In genomic region chr9:127802576-127803443, GRCh38 we compare ENCODE assay signal across 8 cellular contexts. TPM values are rescaled to one million over a fixed set of nuclear protein-coding genes. Genes with fewer than 3 reads are reported as not detected.
DNase-seq lines count a peak whose midpoint lies in the region; ATAC-seq and TF ChIP-seq lines count a peak whose summit lies in the region.

TSS of gene FPGS (plus strand) at chr9:127802882. CDS start at chr9:127802925, 43 bp downstream.

- H2BK5ac ChIP-seq in mesenchymal stem cell (ENCODE audit: low read depth, low read length, poor library complexity, severe bottlenecking) = peak within 1 kb of the TSS; percentile 74

- peak within 1 kb of the TSS in 1 of 2 experiments; percentile 67 for H3K23ac ChIP-seq in mesenchymal stem cell (ENCODE audit: low read length in 2 of 2)

- peak within 1 kb of the TSS; percentile 89 for H3K27ac ChIP-seq in CD8-positive, alpha-beta T cell (ENCODE audit: low read depth, low read length)
- peak within 1 kb of the TSS; percentile 80 for H3K27ac ChIP-seq in mesenchymal stem cell (ENCODE audit: low read length, poor library complexity, severe bottlenecking)

- peak within 1 kb of the TSS; percentile 82 for H2BK15ac ChIP-seq in mesenchymal stem cell (ENCODE audit: low read depth, poor library complexity, severe bottlenecking)

- H3K36me3 ChIP-seq in CD8-positive, alpha-beta T cell (ENCODE audit: insufficient read depth, low read length) = peaks cover 12% of the 10 kb centered on the region
- H3K36me3 ChIP-seq in mesenchymal stem cell (ENCODE audit: control insufficient read depth in 1 of 2, insufficient read depth in 2 of 2, low read depth in 1 of 2, low read length in 2 of 2) = peaks cover 27 to 34% of the 10 kb centered on the region in 2 experiments

- no peak for TF ChIP-seq CTCF in CD8-positive, alpha-beta T cell (IDR thresholded peaks at IDR 0.05)

- H3K14ac ChIP-seq in mesenchymal stem cell (ENCODE audit: low read length in 2 of 2) = peak within 1 kb of the TSS in 1 of 2 experiments; percentile 88

- H3K4me3 Mint-ChIP-seq in CD8-positive, alpha-beta T cell = peak within 1 kb of the TSS; percentile 92
- peak within 1 kb of the TSS; percentile 95 to 96 for H3K4me3 Mint-ChIP-seq in effector memory CD8-positive, alpha-beta T cell

- peak within 1 kb of the TSS; percentile 95 for H4K8ac ChIP-seq in mesenchymal stem cell (ENCODE audit: low read length)

- peak; percentile 87 for ATAC-seq in CD8-positive, alpha-beta T cell
- peak; percentile 78 for ATAC-seq in GM19438 (IDR thresholded peaks at IDR 0.05; ENCODE audit: low read depth, unreplicated experiment)
- peak; percentile 81 for ATAC-seq in effector memory CD8-positive, alpha-beta T cell (replicated peaks)

- CTCF ChIA-PET in CD8-positive, alpha-beta T cell (lab: Charles Lee) = interaction anchor here (1.0 to 4.7 kb wide), 5 partner anchors 16 to 87 kb away, joined by 3 to 23 read pairs (median 6); partner anchors contain the start of gene CDK9

- H3K79me1 ChIP-seq in mesenchymal stem cell (replicated peaks; ENCODE audit: low read length, poor library complexity, severe bottlenecking) = peaks cover 13% of the 10 kb centered on the region

- H3K27ac Mint-ChIP-seq in CD8-positive, alpha-beta T cell = peak within 1 kb of the TSS; percentile 87
- H3K27ac Mint-ChIP-seq in effector memory CD8-positive, alpha-beta T cell = peak within 1 kb of the TSS; percentile 97

- H3K27me3 ChIP-seq in CD8-positive, alpha-beta T cell (ENCODE audit: insufficient read depth, low read length) = no peaks in the 10 kb centered on the region
- H3K27me3 ChIP-seq in mesenchymal stem cell (ENCODE audit: control insufficient read depth in 1 of 2, insufficient read depth in 1 of 2, low read length in 2 of 2) = no peaks in the 10 kb centered on the region

- POLR2A ChIA-PET in CD8-positive, alpha-beta T cell (lab: Charles Lee) = interaction anchor here (1.9 to 2.5 kb wide), 2 partner anchors 16 to 67 kb away, joined by 5 to 14 read pairs; partner anchors contain the start of gene CDK9

- H3K4me3 ChIP-seq in CD8-positive, alpha-beta T cell (ENCODE audit: low read depth, low read length) = peak within 1 kb of the TSS; percentile 95
- peak within 1 kb of the TSS; percentile 86 to 97 for H3K4me3 ChIP-seq in mesenchymal stem cell (ENCODE audit: insufficient read depth in 1 of 2, low read depth in 1 of 2, low read length in 2 of 2)

- H3K4me1 Mint-ChIP-seq in CD8-positive, alpha-beta T cell (ENCODE audit: low read depth) = peaks cover 38% of the 10 kb centered on the region
- H3K4me1 Mint-ChIP-seq in effector memory CD8-positive, alpha-beta T cell (ENCODE audit: low read depth in 2 of 2) = peaks cover 9 to 24% of the 10 kb centered on the region in 2 donors

- under 1% methylated on average over 53 of the region's 83 CpGs for WGBS in mesenchymal stem cell

- H3K36me3 Mint-ChIP-seq in CD8-positive, alpha-beta T cell = peaks cover 19% of the 10 kb centered on the region
- peaks cover 33% of the 10 kb centered on the region for H3K36me3 Mint-ChIP-seq in effector memory CD8-positive, alpha-beta T cell (ENCODE audit: insufficient read depth)

- H2BK12ac ChIP-seq in mesenchymal stem cell (ENCODE audit: low read length in 2 of 2) = peak within 1 kb of the TSS; percentile 83 to 86

- peak within 1 kb of the TSS; percentile 99 for H3K9ac ChIP-seq in mesenchymal stem cell (ENCODE audit: low read length)

- no peaks in the 10 kb centered on the region for H3K9me3 ChIP-seq in CD8-positive, alpha-beta T cell (ENCODE audit: low read length)
- no peaks in the 10 kb centered on the region for H3K9me3 ChIP-seq in mesenchymal stem cell (ENCODE audit: control insufficient read depth, low read length)

- H3K9me3 Mint-ChIP-seq in CD8-positive, alpha-beta T cell = no peaks in the 10 kb centered on the region
- H3K9me3 Mint-ChIP-seq in effector memory CD8-positive, alpha-beta T cell = no peaks in the 10 kb centered on the region

- H3K4ac ChIP-seq in mesenchymal stem cell (ENCODE audit: low read depth in 1 of 2, low read length in 2 of 2) = peak within 1 kb of the TSS; percentile 35 to 96

- peak within 1 kb of the TSS; percentile 92 for H3K4me2 ChIP-seq in mesenchymal stem cell (ENCODE audit: low read length, poor library complexity, severe bottlenecking)

- H3K4me1 ChIP-seq in CD8-positive, alpha-beta T cell (ENCODE audit: insufficient read depth, low read length) = peaks cover 21% of the 10 kb centered on the region
- H3K4me1 ChIP-seq in mesenchymal stem cell (ENCODE audit: control insufficient read depth, insufficient read depth, low read depth, low read length) = peaks cover 16% of the 10 kb centered on the region

- peak; percentile 57 to 89 (median 80) for DNase-seq in CD8-positive, alpha-beta T cell
- DNase-seq in HK-2 (ENCODE audit: unreplicated experiment) (peak; percentile 91), mesenchymal stem cell (peak; percentile 88)
- DNase-seq in NK-92 treated with Interleukin-12 subunit alpha and Interleukin-12 subunit beta, amount 100 ng/mL, for 24 hours (lab: John Stamatoyannopoulos, UW) = peak; percentile 79
- DNase-seq in activated CD8-positive, alpha-beta memory T cell treated with anti-CD3 and anti-CD28 coated beads for 4 hours (ENCODE audit: low read depth in 2 of 2) = peak; percentile 59 to 66
- peak; percentile 70 to 73 (median 70) for DNase-seq in effector memory CD8-positive, alpha-beta T cell
- DNase-seq in stimulated activated CD8-positive, alpha-beta memory T cell treated with anti-CD3 and anti-CD28 coated beads, Interleukin-12 subunit alpha, Interleukin-12 subunit beta, amount 100 ng/mL, for 4 hours (ENCODE audit: low read depth) = peak; percentile 71

- intact Hi-C loops in CD8-positive, alpha-beta T cell (cut with DNase I, micrococcal nuclease) = loop anchor here (1.0 to 5.0 kb wide), 9 partner anchors 17 to 264 kb away; partner anchors contain the start of genes ST6GALNAC4 (in 2 of the 2), TOR2A (in 2 of the 2), CDK9 (in 1 of the 2) and NAIF1 (in 1 of the 2)

- peak within 1 kb of the TSS; percentile 86 to 89 for H3K18ac ChIP-seq in mesenchymal stem cell (ENCODE audit: low read depth in 1 of 2, low read length in 2 of 2)

- H3K27me3 Mint-ChIP-seq in CD8-positive, alpha-beta T cell (ENCODE audit: low read depth) = no peaks in the 10 kb centered on the region
- no peaks in the 10 kb centered on the region for H3K27me3 Mint-ChIP-seq in effector memory CD8-positive, alpha-beta T cell

- H2AFZ ChIP-seq in mesenchymal stem cell (ENCODE audit: low read depth, low read length) = peak within 1 kb of the TSS; percentile 46

- H4K91ac ChIP-seq in mesenchymal stem cell (ENCODE audit: low read length) = peak within 1 kb of the TSS; percentile 92

- H2AK5ac ChIP-seq in mesenchymal stem cell (ENCODE audit: low read length, severe bottlenecking) = peak within 1 kb of the TSS; percentile 0

- H2BK120ac ChIP-seq in mesenchymal stem cell (ENCODE audit: low read depth, low read length) = peak within 1 kb of the TSS; percentile 22

RNA-seq across cellular contexts. Expression of gene FPGS, which starts in this region (rescaled TPM):
- total RNA-seq in CD8-positive, alpha-beta T cell = 10 to 100 TPM; 91.9 to 95.3 TPM
- polyA plus RNA-seq in mesenchymal stem cell (2013, experiment 1 of 2) = 31.6 TPM
- 30.7 TPM for polyA plus RNA-seq in mesenchymal stem cell (2013, experiment 2 of 2)

Comparison
In these comparisons a context has a peak if more than half of its experiments do, and no peak if none do; other contexts are left out.
1. Peak in every context shown above with its lines: DNase-seq, ATAC-seq, H3K4me3 ChIP-seq and H3K27ac ChIP-seq.